Comparison of ENCODE assay signal across 38 cellular contexts in genomic region chr2:642431-642815, GRCh38.
"Had no signal": no experiment of that assay in that cellular context is flagged by ENCODE, and none has a peak within 500 bp of the region (broad histone marks: within the 10 kb centered on the region; RNA-seq: fewer than 3 reads in every experiment).

No MANE protein-coding gene starts in this region.

- H3K4me3 ChIP-seq: ascending aorta, cardiac muscle cell, MG63 had no signal

- H3K36me3 ChIP-seq: ascending aorta, cardiac muscle cell, MG63 had no signal

- H3K27ac Mint-ChIP-seq: activated B cell treated with CpG ODN at 0.5 μM for 24 hours; activated naive CD4-positive, alpha-beta T cell treated with anti-CD3 and anti-CD28 coated beads, Interleukin-2, amount 50 U/mL, for 24 hours; activated naive CD8-positive, alpha-beta T cell treated with anti-CD3 and anti-CD28 coated beads, Interleukin-2, amount 10 ng/mL, durations not matched to agents 7 days and 5 days; activated T-helper 1 cell treated with anti-CD3 and anti-CD28 coated beads, Interleukin-12 subunit alpha, Interleukin-12 subunit beta, Interleukin-2, Interleukin-4 antibody, amounts not matched to agents 30 ng/mL and 10 ng/mL and 1 ng/mL, durations not matched to agents 14 hours and 24 hours and 36 hours; T-cell; T-helper 17 cell had no signal

- ATAC-seq: activated T-cell treated with anti-CD3 and anti-CD28 coated beads, Interleukin-2, amount 50 U/mL, for 4 hours; Panc1; SK-N-SH treated with all-trans-retinoic acid at 6 μM for 48 hours; T-cell; T-helper 17 cell had no signal

- H3K4me1 ChIP-seq: ascending aorta had no signal

- H3K27me3 ChIP-seq: ascending aorta, MG63 had no signal

- H3K4me3 Mint-ChIP-seq: activated B cell treated with CpG ODN at 0.5 μM for 24 hours; activated naive CD4-positive, alpha-beta T cell treated with anti-CD3 and anti-CD28 coated beads, Interleukin-2, amount 50 U/mL, for 24 hours; activated naive CD8-positive, alpha-beta T cell treated with anti-CD3 and anti-CD28 coated beads, Interleukin-2, amount 10 ng/mL, durations not matched to agents 7 days and 5 days; activated T-cell treated with anti-CD3 and anti-CD28 coated beads, Interleukin-2, amount 50 U/mL, for 4 hours; activated T-helper 1 cell treated with anti-CD3 and anti-CD28 coated beads, Interleukin-12 subunit alpha, Interleukin-12 subunit beta, Interleukin-2, Interleukin-4 antibody, amounts not matched to agents 30 ng/mL and 10 ng/mL and 1 ng/mL, durations not matched to agents 14 hours and 24 hours and 36 hours; central memory CD8-positive, alpha-beta T cell; T-cell; T-helper 17 cell had no signal

- H3K9me3 Mint-ChIP-seq: activated B cell treated with CpG ODN at 0.5 μM for 24 hours; activated naive CD4-positive, alpha-beta T cell treated with anti-CD3 and anti-CD28 coated beads, Interleukin-2, amount 50 U/mL, for 24 hours; activated naive CD8-positive, alpha-beta T cell treated with anti-CD3 and anti-CD28 coated beads, Interleukin-2, amount 10 ng/mL, durations not matched to agents 7 days and 5 days; activated T-cell treated with anti-CD3 and anti-CD28 coated beads, Interleukin-2, amount 50 U/mL, for 4 hours; activated T-helper 1 cell treated with anti-CD3 and anti-CD28 coated beads, Interleukin-12 subunit alpha, Interleukin-12 subunit beta, Interleukin-2, Interleukin-4 antibody, amounts not matched to agents 30 ng/mL and 10 ng/mL and 1 ng/mL, durations not matched to agents 14 hours and 24 hours and 36 hours; central memory CD8-positive, alpha-beta T cell; T-cell had no signal

- H3K4me1 Mint-ChIP-seq: activated B cell treated with CpG ODN at 0.5 μM for 24 hours; activated naive CD4-positive, alpha-beta T cell treated with anti-CD3 and anti-CD28 coated beads, Interleukin-2, amount 50 U/mL, for 24 hours; activated naive CD8-positive, alpha-beta T cell treated with anti-CD3 and anti-CD28 coated beads, Interleukin-2, amount 10 ng/mL, durations not matched to agents 7 days and 5 days; central memory CD8-positive, alpha-beta T cell; T-cell had no signal

- H3K9me3 ChIP-seq: ascending aorta, MG63 had no signal

- H3K36me3 Mint-ChIP-seq: activated naive CD4-positive, alpha-beta T cell treated with anti-CD3 and anti-CD28 coated beads, Interleukin-2, amount 50 U/mL, for 24 hours; activated naive CD8-positive, alpha-beta T cell treated with anti-CD3 and anti-CD28 coated beads, Interleukin-2, amount 10 ng/mL, durations not matched to agents 7 days and 5 days; T-cell had no signal

- H3K27ac ChIP-seq: ascending aorta, cardiac muscle cell, VCaP had no signal

- DNase-seq: activated B cell treated with CpG ODN at 0.5 μM for 24 hours; activated CD4-positive, alpha-beta T cell treated with anti-CD3 and anti-CD28 coated beads for 48 hours; activated CD4-positive, alpha-beta T cell treated with anti-CD3 and anti-CD28 coated beads, Interleukin-2, amount 50 U/mL, for 4 hours; activated CD4-positive, CD25-positive, alpha-beta regulatory T cell treated with anti-CD3 and anti-CD28 coated beads, Interleukin-2, amount 50 U/mL, for 72 hours; activated CD8-positive, alpha-beta memory T cell treated with anti-CD3 and anti-CD28 coated beads, Interleukin-2, amount 50 U/mL, for 4 hours; activated gamma-delta T cell; activated naive CD4-positive, alpha-beta T cell treated with Interleukin-2 at 50 U/mL for 16 hours; activated naive CD8-positive, alpha-beta T cell treated with anti-CD3 and anti-CD28 coated beads, Interleukin-2, amount 10 ng/mL, durations not matched to agents 7 days and 5 days; activated T-cell treated with anti-CD3 and anti-CD28 coated beads for 4 hours; activated T-cell treated with anti-CD3 and anti-CD28 coated beads, Interleukin-2, amount 50 U/mL, for 4 hours; amygdala; Kasumi-1; KG1; MG63; MV-4-11; NCI-H1092; NCI-H1436 treated with DMSO at 0.1 percent for 48 hours; NCI-H187; NCI-H2029 treated with DMSO at 0.1 percent for 48 hours; NCI-H2107; NCI-H2171; NCI-H2227 treated with DMSO at 0.1 percent for 48 hours; NCI-H446 treated with DMSO at 0.1 percent for 48 hours; NCI-H524; NCI-H69; NCI-H82; RPMI8226; SIG-M5; T-cell; T-helper 17 cell had no signal
